ENCODE assay signal across 1 cellular context in genomic region chr3:140509534-140509933, GRCh38.
TF ChIP-seq lines count a peak whose summit lies in the region.

No MANE protein-coding gene starts in this region.

TF ChIP-seq in GM23338, 12 proteins besides CTCF, POLR2A, EP300 and RAD21 (continued from another document):
- peak; percentile 82; the same call in 1 of the 2 replicates for TF ChIP-seq ZNF462 (CRISPR knock-in tag; IDR thresholded peaks at IDR 0.05)
TF ChIP-seq in GM23338: peak in this region for 1.
